In the genomic region with DNA sequence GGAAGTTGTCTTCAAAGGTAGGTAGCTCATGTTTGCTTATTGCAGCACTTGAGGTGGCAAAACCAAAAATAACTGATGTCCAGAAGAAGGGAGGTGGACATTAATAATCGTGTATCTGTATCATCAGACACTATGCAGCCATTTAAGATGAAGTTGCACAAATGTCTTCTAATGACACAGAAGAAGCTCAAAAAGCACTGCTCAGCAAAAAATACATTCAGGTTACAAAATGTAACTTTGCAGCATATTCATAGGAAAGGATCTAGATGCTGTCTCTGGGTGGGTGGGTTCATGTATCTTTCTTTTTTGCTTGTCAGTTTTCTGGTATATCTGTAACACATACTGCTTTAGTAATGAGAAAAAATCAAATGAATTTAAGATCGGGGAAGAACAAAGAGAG, we compare ENCODE assay signal across 2 cellular contexts.
TF ChIP-seq lines count a peak whose summit lies in the region.

No MANE protein-coding gene starts in this region.

TF ChIP-seq in HepG2, 621 proteins besides CTCF, POLR2A, EP300 and RAD21 (continued from another document):
- no peak for TF ChIP-seq SNRNP70 (IDR thresholded peaks at IDR 0.05; ENCODE audit: low read depth, low read length)

TF ChIP-seq in neural cell, 6 proteins besides CTCF, POLR2A, EP300 and RAD21 (continued from another document):
- TF ChIP-seq, protein P1, sequence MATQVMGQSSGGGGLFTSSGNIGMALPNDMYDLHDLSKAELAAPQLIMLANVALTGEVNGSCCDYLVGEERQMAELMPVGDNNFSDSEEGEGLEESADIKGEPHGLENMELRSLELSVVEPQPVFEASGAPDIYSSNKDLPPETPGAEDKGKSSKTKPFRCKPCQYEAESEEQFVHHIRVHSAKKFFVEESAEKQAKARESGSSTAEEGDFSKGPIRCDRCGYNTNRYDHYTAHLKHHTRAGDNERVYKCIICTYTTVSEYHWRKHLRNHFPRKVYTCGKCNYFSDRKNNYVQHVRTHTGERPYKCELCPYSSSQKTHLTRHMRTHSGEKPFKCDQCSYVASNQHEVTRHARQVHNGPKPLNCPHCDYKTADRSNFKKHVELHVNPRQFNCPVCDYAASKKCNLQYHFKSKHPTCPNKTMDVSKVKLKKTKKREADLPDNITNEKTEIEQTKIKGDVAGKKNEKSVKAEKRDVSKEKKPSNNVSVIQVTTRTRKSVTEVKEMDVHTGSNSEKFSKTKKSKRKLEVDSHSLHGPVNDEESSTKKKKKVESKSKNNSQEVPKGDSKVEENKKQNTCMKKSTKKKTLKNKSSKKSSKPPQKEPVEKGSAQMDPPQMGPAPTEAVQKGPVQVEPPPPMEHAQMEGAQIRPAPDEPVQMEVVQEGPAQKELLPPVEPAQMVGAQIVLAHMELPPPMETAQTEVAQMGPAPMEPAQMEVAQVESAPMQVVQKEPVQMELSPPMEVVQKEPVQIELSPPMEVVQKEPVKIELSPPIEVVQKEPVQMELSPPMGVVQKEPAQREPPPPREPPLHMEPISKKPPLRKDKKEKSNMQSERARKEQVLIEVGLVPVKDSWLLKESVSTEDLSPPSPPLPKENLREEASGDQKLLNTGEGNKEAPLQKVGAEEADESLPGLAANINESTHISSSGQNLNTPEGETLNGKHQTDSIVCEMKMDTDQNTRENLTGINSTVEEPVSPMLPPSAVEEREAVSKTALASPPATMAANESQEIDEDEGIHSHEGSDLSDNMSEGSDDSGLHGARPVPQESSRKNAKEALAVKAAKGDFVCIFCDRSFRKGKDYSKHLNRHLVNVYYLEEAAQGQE (IDR thresholded peaks at IDR 0.05; ENCODE audit: borderline replicate concordance), result no peak
- TF ChIP-seq POLR2AphosphoS5 (IDR thresholded peaks at IDR 0.05), result no peak
